Comparison of ENCODE assay signal across 13 cellular contexts in genomic region chr12:47988073-47989022, GRCh38. TPM values are rescaled to one million over a fixed set of nuclear protein-coding genes. Genes with fewer than 3 reads are reported as not detected.
A peak's percentile ranks its signal among the peaks of the same experiment; 100 is the strongest.
DNase-seq lines count a peak whose midpoint lies in the region; ATAC-seq and TF ChIP-seq lines count a peak whose summit lies in the region.
"Had no signal": no experiment of that assay in that cellular context is flagged by ENCODE, and none has a peak within 500 bp of the region (broad histone marks: within the 10 kb centered on the region; RNA-seq: fewer than 3 reads in every experiment).

No MANE protein-coding gene starts in this region.

- 61% methylated on average over 4 of the region's 15 CpGs; no CpG with 5 or more reads in 1 of the 2 experiments for WGBS in IMR-90 (ENCODE audit: extremely low coverage in 2 of 2, insufficient read length in 1 of 2), 2 experiments
- WGBS in neuronal stem cell (ENCODE audit: extremely low coverage in 2 of 2, insufficient read length in 2 of 2, insufficient replicate concordance in 1 of 2), 2 donors = no CpG with 5 or more reads among the region's 15 CpGs

- no peak overlapping the region for H2AK9ac ChIP-seq in IMR-90 (replicated peaks; ENCODE audit: low read depth, low read length, poor library complexity)

- no peaks in the 10 kb centered on the region for H3F3A ChIP-seq in PC-3 (ENCODE audit: low read length, unreplicated experiment)

- H3K36me3 ChIP-seq in IMR-90 (ENCODE audit: control insufficient read depth, insufficient read depth, low read length) (no peaks in the 10 kb centered on the region), neuronal stem cell (replicated peaks in 1 of 2; ENCODE audit: control insufficient read depth in 2 of 2, insufficient read depth in 2 of 2, low read length in 2 of 2) (peaks cover 84 to 96% of the 10 kb centered on the region in 2 donors), PC-3 (ENCODE audit: low read depth, low read length) (no peaks in the 10 kb centered on the region)
- H3K36me3 ChIP-seq: Peyer's patch had no signal

- H3K27ac Mint-ChIP-seq in activated T-helper 17 cell treated with anti-CD3 and anti-CD28 coated beads, Interleukin-2, amount 50 U/mL, for 72 hours = no peak overlapping the region

- no peaks in the 10 kb centered on the region for H3K79me1 ChIP-seq in IMR-90 (ENCODE audit: low read depth in 1 of 2, low read length in 2 of 2)
- H3K79me1 ChIP-seq in neuronal stem cell (ENCODE audit: low read depth, low read length) = peaks cover 6% of the 10 kb centered on the region

- BruUV-seq in IMR-90 (replicated peaks; lab: Mats Ljungman, UMichigan) (no TSS peak), PC-3 (replicated peaks; lab: Mats Ljungman, UMichigan) (no TSS peak)

- no peaks in the 10 kb centered on the region; the same call in 1 of the 2 replicates for H3K4me1 ChIP-seq in IMR-90 (ENCODE audit: control insufficient read depth, insufficient read depth, low read length)
- H3K4me1 ChIP-seq in neuronal stem cell (ENCODE audit: control insufficient read depth in 2 of 2, insufficient read depth in 1 of 2, low read depth in 1 of 2, low read length in 2 of 2) = peaks cover 18 to 44% of the 10 kb centered on the region in 2 donors
- H3K4me1 ChIP-seq in PC-3 (ENCODE audit: insufficient read depth, low read length) = no peaks in the 10 kb centered on the region

- H3K56ac ChIP-seq in IMR-90 (ENCODE audit: extremely low read depth, insufficient read depth, low read length) = no peak overlapping the region

- no peak overlapping the region for H2BK5ac ChIP-seq in IMR-90 (ENCODE audit: low read depth, low read length, poor library complexity, severe bottlenecking)
- no peak overlapping the region for H2BK5ac ChIP-seq in neuronal stem cell (ENCODE audit: low read length)

- H3K9me2 ChIP-seq in PC-3 (replicated peaks; ENCODE audit: low read length) = no peaks in the 10 kb centered on the region

- H3K36me3 Mint-ChIP-seq in activated T-helper 17 cell treated with anti-CD3 and anti-CD28 coated beads, Interleukin-2, amount 50 U/mL, for 72 hours (ENCODE audit: low read depth) = no peaks in the 10 kb centered on the region

- no peak overlapping the region for H4K8ac ChIP-seq in IMR-90 (ENCODE audit: low read depth in 2 of 2, low read length in 2 of 2)
- H4K8ac ChIP-seq in neuronal stem cell (ENCODE audit: low read depth, low read length) = no peak overlapping the region

- H4K5ac ChIP-seq in IMR-90 (ENCODE audit: low read depth, low read length) = no peak overlapping the region

- no peak overlapping the region for H3K9ac ChIP-seq in IMR-90 (ENCODE audit: low read depth, low read length)
- no peak overlapping the region for H3K9ac ChIP-seq in neuronal stem cell (ENCODE audit: low read depth, low read length, poor library complexity)
- H3K9ac ChIP-seq in PC-3 (ENCODE audit: low read length) = no peak overlapping the region

- no peak overlapping the region for H2BK20ac ChIP-seq in IMR-90 (ENCODE audit: low read depth, low read length)

- H3K4me3 Mint-ChIP-seq in activated T-helper 17 cell treated with anti-CD3 and anti-CD28 coated beads, Interleukin-2, amount 50 U/mL, for 72 hours = no peak overlapping the region

- CTCF ChIA-PET in IMR-90 (lab: Yijun Ruan, JAX) = interaction anchor here (0.6 kb wide), 2 partner anchors 25 to 44 kb away, joined by 3 read pairs; no protein-coding TSS in a partner anchor
- CTCF ChIA-PET in PC-3 (lab: Charles Lee) = no interaction called here

- H3K4me1 Mint-ChIP-seq in activated T-helper 17 cell treated with anti-CD3 and anti-CD28 coated beads, Interleukin-2, amount 50 U/mL, for 72 hours = peaks cover 9% of the 10 kb centered on the region

- H3K4me2 ChIP-seq in IMR-90 (ENCODE audit: low read depth, low read length) = no peak overlapping the region; the same call in 1 of the 2 replicates
- peak overlapping the region; percentile 30 for H3K4me2 ChIP-seq in neuronal stem cell (ENCODE audit: insufficient read depth, low read length, poor library complexity, severe bottlenecking)
- no peak overlapping the region for H3K4me2 ChIP-seq in PC-3 (ENCODE audit: low read length)

- DNase-seq in COLO829 (ENCODE audit: low spot score) = peak; percentile 77
- DNase-seq in IMR-90 = peak; percentile 33
- peak; percentile 30 for DNase-seq in choroid plexus epithelial cell (ENCODE audit: low read depth)
- DNase-seq in neuronal stem cell (ENCODE audit: low spot score) = peak; percentile 90
- no peak for DNase-seq in PC-3
- DNase-seq: activated gamma-delta T cell had no signal

- in situ Hi-C loops in IMR-90 (cut with MboI; ENCODE audit: low sequenced_read_pairs) = no loop called here

- H4K91ac ChIP-seq in IMR-90 (ENCODE audit: insufficient read depth, low read depth, low read length) (no peak overlapping the region), neuronal stem cell (ENCODE audit: low read depth, low read length, poor library complexity) (no peak overlapping the region)

- H3K23ac ChIP-seq in IMR-90 (ENCODE audit: low read depth, low read length) (no peak overlapping the region), neuronal stem cell (ENCODE audit: low read depth, low read length, poor library complexity) (no peak overlapping the region)

- H3K14ac ChIP-seq in IMR-90 (replicated peaks; ENCODE audit: low read depth, low read length) = no peak overlapping the region
- no peak overlapping the region for H3K14ac ChIP-seq in neuronal stem cell (ENCODE audit: low read length)

- intact Hi-C loops in IMR-90 (cut with micrococcal nuclease) = no loop called here
- intact Hi-C loops in PC-3 (cut with micrococcal nuclease) = no loop called here

- no peak overlapping the region for H2BK12ac ChIP-seq in neuronal stem cell (ENCODE audit: low read length)

- dilution Hi-C loops in IMR-90 (cut with HindIII; ENCODE audit: low sequenced_read_pairs, unreplicated experiment) = no loop called here

- H2BK15ac ChIP-seq in IMR-90 (ENCODE audit: low read depth, low read length) (no peak overlapping the region), neuronal stem cell (ENCODE audit: low read length) (no peak overlapping the region)

- no peaks in the 10 kb centered on the region; the same call in 1 of the 2 replicates for H3K9me1 ChIP-seq in IMR-90 (ENCODE audit: insufficient read depth, low read length)

- H2AFZ ChIP-seq in IMR-90 (replicated peaks; ENCODE audit: low read length, poor library complexity) (peak overlapping the region; percentile 56), neuronal stem cell (ENCODE audit: low read length) (no peak overlapping the region), PC-3 (ENCODE audit: low read length) (no peak overlapping the region)

- H2BK120ac ChIP-seq in IMR-90 (ENCODE audit: low read depth, low read length) (no peak overlapping the region), neuronal stem cell (ENCODE audit: low read depth, low read length) (no peak overlapping the region)

- H3K4me3 ChIP-seq in IMR-90 (ENCODE audit: insufficient read depth, low read depth, low read length) (no peak overlapping the region), choroid plexus epithelial cell (ENCODE audit: low read depth, low read length) (no peak overlapping the region), neuronal stem cell (ENCODE audit: low read length in 2 of 2) (peak overlapping the region in 1 of 2 donors; percentile 3), PC-3 (ENCODE audit: low read length) (no peak overlapping the region)
- H3K4me3 ChIP-seq: Peyer's patch had no signal

- POLR2A ChIA-PET in IMR-90 (lab: Charles Lee; ENCODE audit: unreplicated experiment) = no interaction called here
- POLR2A ChIA-PET in PC-3 (lab: Charles Lee; ENCODE audit: unreplicated experiment) = no interaction called here

- no peak overlapping the region for H2AK5ac ChIP-seq in IMR-90 (ENCODE audit: low read depth, low read length)
- no peak overlapping the region for H2AK5ac ChIP-seq in neuronal stem cell (ENCODE audit: low read depth, low read length)

- TF ChIP-seq CTCF in IMR-90 (conservative IDR thresholded peaks at IDR 0.05; ENCODE audit: low read depth, low read length) = no peak
- TF ChIP-seq CTCF in choroid plexus epithelial cell (conservative IDR thresholded peaks at IDR 0.05; ENCODE audit: low read depth, low read length) = no peak
- TF ChIP-seq CTCF in PC-3 (conservative IDR thresholded peaks at IDR 0.05; ENCODE audit: low read depth, low read length) = no peak

- peak; percentile 42 for ATAC-seq in IMR-90 (ENCODE audit: low read depth)
- no peak for ATAC-seq in HG03439 (IDR thresholded peaks at IDR 0.05; ENCODE audit: unreplicated experiment)
- ATAC-seq in PC-3 = no peak
- ATAC-seq in activated T-helper 17 cell treated with anti-CD3 and anti-CD28 coated beads, Interleukin-2, amount 50 U/mL, for 72 hours (replicated peaks) = no peak
- no peak for ATAC-seq in HG02678 (IDR thresholded peaks at IDR 0.05; ENCODE audit: unreplicated experiment)
- ATAC-seq: activated CD4-positive, CD25-positive, alpha-beta regulatory T cell treated with anti-CD3 and anti-CD28 coated beads, Interleukin-2, amount 50 U/mL, for 24 hours had no signal

- H3K27me3 Mint-ChIP-seq in activated T-helper 17 cell treated with anti-CD3 and anti-CD28 coated beads, Interleukin-2, amount 50 U/mL, for 72 hours = no peaks in the 10 kb centered on the region

- peaks cover 33% of the 10 kb centered on the region for H3K27me3 ChIP-seq in IMR-90 (ENCODE audit: control insufficient read depth, insufficient read depth, low read length)
- no peaks in the 10 kb centered on the region for H3K27me3 ChIP-seq in neuronal stem cell (ENCODE audit: control insufficient read depth in 3 of 3, insufficient read depth in 3 of 3, low read depth in 1 of 3, low read length in 3 of 3)
- H3K27me3 ChIP-seq in PC-3 (ENCODE audit: low read length) = no peaks in the 10 kb centered on the region
- H3K27me3 ChIP-seq: Peyer's patch had no signal

- H3K18ac ChIP-seq in IMR-90 (ENCODE audit: low read depth, low read length) (no peak overlapping the region), neuronal stem cell (ENCODE audit: low read length) (peak overlapping the region; percentile 61)

- no peaks in the 10 kb centered on the region for H3K79me2 ChIP-seq in PC-3 (ENCODE audit: low read length)

- no peak overlapping the region for H3K4ac ChIP-seq in IMR-90 (ENCODE audit: low read depth, low read length)
- H3K4ac ChIP-seq in neuronal stem cell (ENCODE audit: low read length) = no peak overlapping the region

- H3K9me3 Mint-ChIP-seq in activated T-helper 17 cell treated with anti-CD3 and anti-CD28 coated beads, Interleukin-2, amount 50 U/mL, for 72 hours = no peaks in the 10 kb centered on the region

- H4K20me1 ChIP-seq in IMR-90 (ENCODE audit: insufficient read depth, low read length) = no peaks in the 10 kb centered on the region
- no peaks in the 10 kb centered on the region for H4K20me1 ChIP-seq in PC-3 (ENCODE audit: low read length)

- H3K9me3 ChIP-seq in IMR-90 (ENCODE audit: control insufficient read depth, insufficient read depth, low read length) = no peaks in the 10 kb centered on the region
- no peaks in the 10 kb centered on the region for H3K9me3 ChIP-seq in neuronal stem cell (replicated peaks in 1 of 2; ENCODE audit: control insufficient read depth in 2 of 2, insufficient read depth in 1 of 2, low read depth in 1 of 2, low read length in 2 of 2)
- no peaks in the 10 kb centered on the region for H3K9me3 ChIP-seq in PC-3 (ENCODE audit: low read length)
- H3K9me3 ChIP-seq: Peyer's patch had no signal

- H3K27ac ChIP-seq in IMR-90 (ENCODE audit: insufficient read depth, low read length) = no peak overlapping the region
- peak overlapping the region; percentile 68 for H3K27ac ChIP-seq in neuronal stem cell (replicated peaks; ENCODE audit: low read length)
- no peak overlapping the region for H3K27ac ChIP-seq in PC-3 (ENCODE audit: low read length)
- H3K27ac ChIP-seq: Peyer's patch had no signal

- TF ChIP-seq RAD21 in IMR-90 (IDR thresholded peaks at IDR 0.05; ENCODE audit: low read length) = no peak

- TF ChIP-seq POLR2A in IMR-90 (IDR thresholded peaks at IDR 0.05; ENCODE audit: low read depth, low read length) = no peak

RNA-seq across cellular contexts. Expression of gene COL2A1, which starts 15.9 kb away (rescaled TPM):
- total RNA-seq in IMR-90 (2012; rRNA removed) (not detected in 2 replicates), PC-3 (2014; rRNA removed) (6.7 TPM in 2 replicates)
- 0.05 TPM in 1 of 2 replicates, not detected in the other for polyA plus RNA-seq in IMR-90 (2012; rRNA removed)
- 0.03 and 0.05 TPM in 2 replicates for polyA plus RNA-seq in IMR-90 (2012; cell fraction: cytosol; rRNA removed)
- 0.03 and 0.05 TPM in 2 replicates for polyA plus RNA-seq in IMR-90 (2012; cell fraction: nucleus; rRNA removed; ENCODE audit: low replicate concordance)
- polyA plus RNA-seq in neuronal stem cell (2013, experiment 1 of 2) = 481 TPM
- 461 TPM for polyA plus RNA-seq in neuronal stem cell (2013, experiment 2 of 2)
- total RNA-seq in activated T-helper 17 cell treated with anti-CD3 and anti-CD28 coated beads, Interleukin-2, amount 50 U/mL, for 72 hours = not detected
- total RNA-seq: dermis microvascular lymphatic vessel endothelial cell had no signal
- polyA plus RNA-seq: urinary bladder had no signal

RNA-seq across cellular contexts. Expression of gene TMEM106C, which starts 25.0 kb away (rescaled TPM):
- total RNA-seq in IMR-90 (2012; rRNA removed) (63.9 and 72.1 TPM in 2 replicates), PC-3 (2014; rRNA removed) (114 and 166 TPM in 2 replicates)
- 66.4 and 74.6 TPM in 2 replicates for polyA plus RNA-seq in IMR-90 (2012; rRNA removed)
- polyA plus RNA-seq in IMR-90 (2012; cell fraction: cytosol; rRNA removed) = 27.2 and 37.7 TPM in 2 replicates
- polyA plus RNA-seq in IMR-90 (2012; cell fraction: nucleus; rRNA removed; ENCODE audit: low replicate concordance) = 34.4 and 64.6 TPM in 2 replicates
- polyA plus RNA-seq in neuronal stem cell (2013, experiment 1 of 2) = 71.6 TPM
- polyA plus RNA-seq in neuronal stem cell (2013, experiment 2 of 2) = 70.1 TPM
- total RNA-seq in activated T-helper 17 cell treated with anti-CD3 and anti-CD28 coated beads, Interleukin-2, amount 50 U/mL, for 72 hours = 100 to 1,000 TPM; 184 to 207 TPM
